ENCODE assay signal across 2 cellular contexts in the genomic region with DNA sequence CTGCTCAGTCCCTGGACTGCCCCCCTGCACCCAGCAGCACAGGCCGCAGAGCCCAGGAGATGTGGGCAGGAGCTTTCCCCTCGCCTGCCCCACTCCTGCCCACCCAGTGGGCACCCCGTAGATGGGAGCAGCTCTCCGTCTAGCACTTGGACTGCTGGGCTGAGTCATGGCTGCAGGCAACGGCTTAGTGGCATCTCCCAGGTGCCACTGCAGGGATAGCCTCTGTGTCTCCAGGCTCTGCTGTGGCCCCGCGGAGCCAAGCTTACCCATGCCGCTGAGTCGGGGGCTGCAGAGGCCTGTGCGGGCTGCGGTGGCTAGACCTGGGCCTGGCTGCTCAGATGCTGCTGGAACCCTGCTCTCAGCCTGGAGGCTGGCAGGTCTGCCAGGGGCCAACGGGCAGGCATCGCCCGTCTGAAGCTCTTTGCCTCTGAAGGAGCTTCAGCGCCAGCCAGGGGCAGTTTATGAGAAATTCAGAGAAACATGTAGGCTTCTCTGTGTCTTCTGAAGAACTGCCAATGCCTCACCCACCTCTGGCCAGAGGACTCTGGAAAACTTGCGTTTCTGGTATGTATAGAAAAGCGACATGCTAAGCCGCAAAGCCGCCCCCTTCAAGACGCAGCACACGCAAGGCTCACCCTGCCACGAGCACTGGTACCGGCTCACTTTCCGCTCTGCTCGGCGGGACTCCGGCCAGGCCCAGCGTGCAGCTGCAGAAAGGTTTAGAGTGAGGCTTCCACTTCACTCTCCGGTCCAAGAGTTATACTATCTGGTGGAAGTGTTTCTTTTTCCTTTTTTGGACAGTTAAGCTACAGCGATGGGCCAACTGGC.
A peak's percentile ranks its signal among the peaks of the same experiment; 100 is the strongest.
TF ChIP-seq lines count a peak whose summit lies in the region.

No MANE protein-coding gene starts in this region.

TF ChIP-seq in IMR-90, 13 proteins besides CTCF, POLR2A, EP300 and RAD21 (continued from another document):
- TF ChIP-seq BHLHE40 (IDR thresholded peaks at IDR 0.05; ENCODE audit: low read depth, low read length), result no peak
- TF ChIP-seq MXI1 (IDR thresholded peaks at IDR 0.05; ENCODE audit: borderline replicate concordance, low read depth, low read length), result no peak
- TF ChIP-seq RCOR1 (IDR thresholded peaks at IDR 0.05; ENCODE audit: insufficient replicate concordance, low read length), result no peak
- no peak for TF ChIP-seq RFX5 (IDR thresholded peaks at IDR 0.05; ENCODE audit: low read depth, low read length)
- no peak for TF ChIP-seq MAZ (IDR thresholded peaks at IDR 0.05; ENCODE audit: borderline replicate concordance, low read depth, low read length)
- TF ChIP-seq MAFK (IDR thresholded peaks at IDR 0.05; ENCODE audit: low read depth, low read length), result no peak
- TF ChIP-seq NFE2L2 (IDR thresholded peaks at IDR 0.05; ENCODE audit: low read depth, low read length), result no peak
- TF ChIP-seq, protein P1, sequence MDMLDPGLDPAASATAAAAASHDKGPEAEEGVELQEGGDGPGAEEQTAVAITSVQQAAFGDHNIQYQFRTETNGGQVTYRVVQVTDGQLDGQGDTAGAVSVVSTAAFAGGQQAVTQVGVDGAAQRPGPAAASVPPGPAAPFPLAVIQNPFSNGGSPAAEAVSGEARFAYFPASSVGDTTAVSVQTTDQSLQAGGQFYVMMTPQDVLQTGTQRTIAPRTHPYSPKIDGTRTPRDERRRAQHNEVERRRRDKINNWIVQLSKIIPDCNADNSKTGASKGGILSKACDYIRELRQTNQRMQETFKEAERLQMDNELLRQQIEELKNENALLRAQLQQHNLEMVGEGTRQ (IDR thresholded peaks at IDR 0.05; ENCODE audit: low read depth, low read length), result no peak
- TF ChIP-seq, protein P2, sequence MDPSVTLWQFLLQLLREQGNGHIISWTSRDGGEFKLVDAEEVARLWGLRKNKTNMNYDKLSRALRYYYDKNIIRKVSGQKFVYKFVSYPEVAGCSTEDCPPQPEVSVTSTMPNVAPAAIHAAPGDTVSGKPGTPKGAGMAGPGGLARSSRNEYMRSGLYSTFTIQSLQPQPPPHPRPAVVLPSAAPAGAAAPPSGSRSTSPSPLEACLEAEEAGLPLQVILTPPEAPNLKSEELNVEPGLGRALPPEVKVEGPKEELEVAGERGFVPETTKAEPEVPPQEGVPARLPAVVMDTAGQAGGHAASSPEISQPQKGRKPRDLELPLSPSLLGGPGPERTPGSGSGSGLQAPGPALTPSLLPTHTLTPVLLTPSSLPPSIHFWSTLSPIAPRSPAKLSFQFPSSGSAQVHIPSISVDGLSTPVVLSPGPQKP (IDR thresholded peaks at IDR 0.05; ENCODE audit: borderline replicate concordance, low read depth, low read length), result no peak

TF ChIP-seq in HepG2, 621 proteins besides CTCF, POLR2A, EP300 and RAD21 (continued from another document):
- TF ChIP-seq, protein P3, sequence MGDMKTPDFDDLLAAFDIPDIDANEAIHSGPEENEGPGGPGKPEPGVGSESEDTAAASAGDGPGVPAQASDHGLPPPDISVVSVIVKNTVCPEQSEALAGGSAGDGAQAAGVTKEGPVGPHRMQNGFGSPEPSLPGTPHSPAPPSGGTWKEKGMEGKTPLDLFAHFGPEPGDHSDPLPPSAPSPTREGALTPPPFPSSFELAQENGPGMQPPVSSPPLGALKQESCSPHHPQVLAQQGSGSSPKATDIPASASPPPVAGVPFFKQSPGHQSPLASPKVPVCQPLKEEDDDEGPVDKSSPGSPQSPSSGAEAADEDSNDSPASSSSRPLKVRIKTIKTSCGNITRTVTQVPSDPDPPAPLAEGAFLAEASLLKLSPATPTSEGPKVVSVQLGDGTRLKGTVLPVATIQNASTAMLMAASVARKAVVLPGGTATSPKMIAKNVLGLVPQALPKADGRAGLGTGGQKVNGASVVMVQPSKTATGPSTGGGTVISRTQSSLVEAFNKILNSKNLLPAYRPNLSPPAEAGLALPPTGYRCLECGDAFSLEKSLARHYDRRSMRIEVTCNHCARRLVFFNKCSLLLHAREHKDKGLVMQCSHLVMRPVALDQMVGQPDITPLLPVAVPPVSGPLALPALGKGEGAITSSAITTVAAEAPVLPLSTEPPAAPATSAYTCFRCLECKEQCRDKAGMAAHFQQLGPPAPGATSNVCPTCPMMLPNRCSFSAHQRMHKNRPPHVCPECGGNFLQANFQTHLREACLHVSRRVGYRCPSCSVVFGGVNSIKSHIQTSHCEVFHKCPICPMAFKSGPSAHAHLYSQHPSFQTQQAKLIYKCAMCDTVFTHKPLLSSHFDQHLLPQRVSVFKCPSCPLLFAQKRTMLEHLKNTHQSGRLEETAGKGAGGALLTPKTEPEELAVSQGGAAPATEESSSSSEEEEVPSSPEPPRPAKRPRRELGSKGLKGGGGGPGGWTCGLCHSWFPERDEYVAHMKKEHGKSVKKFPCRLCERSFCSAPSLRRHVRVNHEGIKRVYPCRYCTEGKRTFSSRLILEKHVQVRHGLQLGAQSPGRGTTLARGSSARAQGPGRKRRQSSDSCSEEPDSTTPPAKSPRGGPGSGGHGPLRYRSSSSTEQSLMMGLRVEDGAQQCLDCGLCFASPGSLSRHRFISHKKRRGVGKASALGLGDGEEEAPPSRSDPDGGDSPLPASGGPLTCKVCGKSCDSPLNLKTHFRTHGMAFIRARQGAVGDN (CRISPR knock-in tag; IDR thresholded peaks at IDR 0.05), result 0 out of 2 replicates have a peak, but pooled peaks have one; percentile 10
